Comparison of ENCODE assay signal across 26 cellular contexts in genomic region chr1:2353215-2353906, GRCh38. TPM values are rescaled to one million over a fixed set of nuclear protein-coding genes. Genes with fewer than 3 reads are reported as not detected.
DNase-seq lines count a peak whose midpoint lies in the region; ATAC-seq and TF ChIP-seq lines count a peak whose summit lies in the region.
"Had no signal": no experiment of that assay in that cellular context is flagged by ENCODE, and none has a peak within 500 bp of the region (broad histone marks: within the 10 kb centered on the region; RNA-seq: fewer than 3 reads in every experiment).

No MANE protein-coding gene starts in this region.

- peak overlapping the region in 4 of 5 donors; percentile 21 to 74 (median 46) for H3K27ac ChIP-seq in stomach

- H3K27ac Mint-ChIP-seq in T-helper 17 cell, result no peak overlapping the region
- H3K27ac Mint-ChIP-seq: activated naive CD4-positive, alpha-beta T cell treated with anti-CD3 and anti-CD28 coated beads, Interleukin-2, amount 50 U/mL, for 24 hours had no signal

- H3K9me3 ChIP-seq in T-helper 17 cell (ENCODE audit: control insufficient read depth, low read length, poor library complexity, severe bottlenecking) (no peaks in the 10 kb centered on the region), mucosa of stomach (ENCODE audit: control insufficient read depth, low read length) (no peaks in the 10 kb centered on the region), stomach (no peaks in the 10 kb centered on the region)

- TF ChIP-seq EP300 in stomach (IDR thresholded peaks at IDR 0.05), result no peak

- no peak for TF ChIP-seq POLR2A in stomach (IDR thresholded peaks at IDR 0.05)

- no peaks in the 10 kb centered on the region for H3K27me3 ChIP-seq in mucosa of stomach (ENCODE audit: control insufficient read depth, insufficient read depth, low read length)
- no peaks in the 10 kb centered on the region for H3K27me3 ChIP-seq in stomach

- H3K36me3 ChIP-seq in mucosa of stomach (ENCODE audit: control insufficient read depth, insufficient read depth, low read length) (no peaks in the 10 kb centered on the region), stomach (peaks cover 0 to 14% (median 6%) of the 10 kb centered on the region in 4 donors)

- H3K4me1 ChIP-seq in mucosa of stomach (ENCODE audit: control insufficient read depth, insufficient read depth, low read length), result peaks cover 9% of the 10 kb centered on the region
- H3K4me1 ChIP-seq in stomach, result peaks cover 10 to 28% (median 14%) of the 10 kb centered on the region in 4 donors

- no peak overlapping the region for H3K4me3 Mint-ChIP-seq in T-helper 17 cell
- H3K4me3 Mint-ChIP-seq: activated naive CD4-positive, alpha-beta T cell treated with anti-CD3 and anti-CD28 coated beads, Interleukin-2, amount 50 U/mL, for 24 hours; effector memory CD8-positive, alpha-beta T cell had no signal

- TF ChIP-seq CTCF in stomach (IDR thresholded peaks at IDR 0.05), result no peak

- ATAC-seq in T-helper 17 cell, result no peak
- ATAC-seq in Right ventricle myocardium inferior, result no peak
- no peak for ATAC-seq in HG02938 (IDR thresholded peaks at IDR 0.05; ENCODE audit: unreplicated experiment)
- ATAC-seq: effector memory CD8-positive, alpha-beta T cell; left colon; SK-N-SH treated with all-trans-retinoic acid at 6 μM for 48 hours; stimulated activated naive CD8-positive, alpha-beta T cell treated with anti-CD3 and anti-CD28 coated beads, Interleukin-15, Interleukin-2, amounts not matched to agents 100 U/mL and 50 U/mL, for 24 hours had no signal

- DNase-seq in T-helper 17 cell, result peak in 2 of 3 donors; percentile 4 to 9
- DNase-seq in Right ventricle myocardium inferior (ENCODE audit: missing footprints), result peak; percentile 60
- DNase-seq in stomach, result no peak
- no peak for DNase-seq in putamen (ENCODE audit: low spot score)
- no peak for DNase-seq in cortex of kidney (lab: John Stamatoyannopoulos, UW)
- DNase-seq in Kasumi-1 (lab: John Stamatoyannopoulos, UW), result no peak
- DNase-seq: activated CD8-positive, alpha-beta memory T cell treated with anti-CD3 and anti-CD28 coated beads for 24 hours; cerebellar nuclear complex; DND-41; effector memory CD8-positive, alpha-beta T cell; glutamatergic neuron; H7; left colon; NCI-H1092; NCI-H2029; NCI-H510A treated with DMSO at 0.1 percent for 48 hours; NK-92 treated with Interleukin-12 subunit alpha and Interleukin-12 subunit beta, amount 100 ng/mL, for 24 hours; occipital lobe; stimulated activated CD4-positive, alpha-beta T cell treated with anti-CD3 and anti-CD28 coated beads, Interleukin-2, amount 100 ng/mL, for 48 hours; stimulated activated naive CD8-positive, alpha-beta T cell treated with anti-CD3 and anti-CD28 coated beads, Interleukin-15, Interleukin-2, amounts not matched to agents 100 U/mL and 50 U/mL, for 24 hours; T1000; trophoblast cell had no signal

- intact Hi-C loops in Right ventricle myocardium inferior (cut with DNase I) (no loop called here), stomach (cut with DNase I; ENCODE audit: low total_unique reads) (no loop called here)

- H3K36me3 Mint-ChIP-seq in T-helper 17 cell (ENCODE audit: low read depth), result no peaks in the 10 kb centered on the region
- H3K36me3 Mint-ChIP-seq: activated naive CD4-positive, alpha-beta T cell treated with anti-CD3 and anti-CD28 coated beads, Interleukin-2, amount 50 U/mL, for 24 hours had no signal

- WGBS in stomach, 5 donors, result 50 to 60% (median 52%) methylated on average over 12 to 14 of the region's 14 CpGs

- H3K9ac ChIP-seq in mucosa of stomach (ENCODE audit: low read length), result peak overlapping the region; percentile 15

- H3K4me1 Mint-ChIP-seq in T-helper 17 cell, result peaks cover 2% of the 10 kb centered on the region
- H3K4me1 Mint-ChIP-seq: activated naive CD4-positive, alpha-beta T cell treated with anti-CD3 and anti-CD28 coated beads, Interleukin-2, amount 50 U/mL, for 24 hours had no signal

- no peaks in the 10 kb centered on the region for H3K27me3 Mint-ChIP-seq in T-helper 17 cell
- H3K27me3 Mint-ChIP-seq: activated naive CD4-positive, alpha-beta T cell treated with anti-CD3 and anti-CD28 coated beads, Interleukin-2, amount 50 U/mL, for 24 hours had no signal

- H3K4me3 ChIP-seq in mucosa of stomach (ENCODE audit: low read length) (no peak overlapping the region), stomach (no peak overlapping the region)

RNA-seq across cellular contexts. Expression of gene MORN1, which starts 38.0 kb away (rescaled TPM):
- 1 to 10 TPM; 7.0 to 8.4 TPM for total RNA-seq in T-helper 17 cell
- 4.9 TPM for total RNA-seq in Right ventricle myocardium inferior
- 10 to 100 TPM in 3 of 5 donors, 1 to 10 TPM in 2; 3.1 to 18.1 (median 15.8) TPM for total RNA-seq in stomach
- 1 to 10 TPM; 2.6 to 5.7 (median 3.7) TPM for polyA plus RNA-seq in stomach

RNA-seq across cellular contexts. Expression of gene RER1, which starts 38.3 kb away (rescaled TPM):
- total RNA-seq in T-helper 17 cell (10 to 100 TPM; 68.4 to 70.0 TPM), Right ventricle myocardium inferior (85.8 TPM), stomach (10 to 100 TPM; 58.2 to 73.6 (median 69.6) TPM)
- 10 to 100 TPM; 38.2 to 63.8 (median 53.3) TPM for polyA plus RNA-seq in stomach

RNA-seq across cellular contexts. Expression of gene PEX10, which starts 59.0 kb away (rescaled TPM):
- total RNA-seq in T-helper 17 cell, result 1 to 10 TPM; 7.3 to 8.3 TPM
- 14.5 TPM for total RNA-seq in Right ventricle myocardium inferior
- total RNA-seq in stomach, result 10 to 100 TPM in 3 of 5 donors, 1 to 10 TPM in 1, under 1 TPM in 1; 0.87 to 27.2 (median 17.6) TPM
- 10 to 100 TPM; 14.8 to 16.5 (median 15.0) TPM for polyA plus RNA-seq in stomach

Comparison
In these comparisons a context has a peak if more than half of its experiments do, and no peak if none do; other contexts are left out.
1. DNase-seq: peak in T-helper 17 cell (2 of 3) and Right ventricle myocardium inferior (single experiment); none in stomach (single experiment), putamen (single experiment), cortex of kidney (single experiment) and Kasumi-1 (0 of 2).